Comparison of ENCODE assay signal across 25 cellular contexts in the genomic region with DNA sequence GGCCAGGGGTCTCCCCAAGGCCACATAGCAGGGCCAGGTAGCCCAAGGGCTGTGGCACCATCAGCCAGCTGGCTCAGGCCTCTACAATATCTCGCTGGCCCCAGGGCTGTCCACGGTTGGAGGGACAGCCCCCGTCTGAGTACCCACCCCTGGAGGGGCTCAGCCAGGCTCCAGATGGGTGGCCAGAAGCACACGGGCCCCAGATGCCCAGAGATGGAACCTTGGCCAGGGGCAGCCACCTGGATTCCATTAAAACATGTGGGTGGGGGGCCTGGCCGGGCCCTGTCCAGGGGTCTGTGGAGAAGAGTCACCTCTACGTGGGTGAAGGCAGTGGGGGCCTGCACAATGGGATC. TPM values are rescaled to one million over a fixed set of nuclear protein-coding genes. Genes with fewer than 3 reads are reported as not detected.
DNase-seq lines count a peak whose midpoint lies in the region; ATAC-seq, FAIRE-seq and TF ChIP-seq lines count a peak whose summit lies in the region.
"Had no signal": no experiment of that assay in that cellular context is flagged by ENCODE, and none has a peak within 500 bp of the region (broad histone marks: within the 10 kb centered on the region; RNA-seq: fewer than 3 reads in every experiment).

No MANE protein-coding gene starts in this region.

- no peak for TF ChIP-seq CTCF in RWPE2 (IDR thresholded peaks at IDR 0.05; ENCODE audit: poor library complexity, severe bottlenecking)
- no peak for TF ChIP-seq CTCF in keratinocyte (optimal IDR thresholded peaks at IDR 0.05 in 1 of 3, IDR thresholded peaks at IDR 0.05 in 1 of 3, conservative IDR thresholded peaks at IDR 0.05 in 1 of 3; ENCODE audit: extremely low read depth in 1 of 3, insufficient read depth in 2 of 3, low read length in 3 of 3)

- H3K4me3 ChIP-seq in ACC112 (ENCODE audit: low read depth, low read length) (no peak overlapping the region), RWPE2 (ENCODE audit: severe bottlenecking) (no peak overlapping the region), keratinocyte (ENCODE audit: control insufficient read depth in 2 of 3, extremely low read depth in 1 of 3, insufficient read depth in 2 of 3, low read depth in 1 of 3, low read length in 3 of 3) (no peak overlapping the region), skin epidermis (no peak overlapping the region)
- H3K4me3 ChIP-seq in CD4-positive, alpha-beta memory T cell (ENCODE audit: low read length in 2 of 2) = no peak overlapping the region
- H3K4me3 ChIP-seq: GM12878, mucosa of descending colon had no signal

- H3K4me1 Mint-ChIP-seq in CD4-positive, alpha-beta memory T cell = no peaks in the 10 kb centered on the region

- H3K9me3 Mint-ChIP-seq in CD4-positive, alpha-beta memory T cell = no peaks in the 10 kb centered on the region
- H3K9me3 Mint-ChIP-seq: CD4-positive, CD25-positive, alpha-beta regulatory T cell had no signal

- H3K27me3 ChIP-seq in ACC112 (ENCODE audit: insufficient read depth, low read length) = no peaks in the 10 kb centered on the region
- no peaks in the 10 kb centered on the region for H3K27me3 ChIP-seq in RWPE2 (ENCODE audit: insufficient read depth, poor library complexity, severe bottlenecking)
- no peaks in the 10 kb centered on the region for H3K27me3 ChIP-seq in keratinocyte (ENCODE audit: control insufficient read depth, extremely low read depth, insufficient read depth, low read length)
- H3K27me3 ChIP-seq in CD4-positive, alpha-beta memory T cell (ENCODE audit: insufficient read depth, low read length) = no peaks in the 10 kb centered on the region

- H3K36me3 ChIP-seq in ACC112 (ENCODE audit: insufficient read depth, low read length) (no peaks in the 10 kb centered on the region), RWPE2 (ENCODE audit: low read depth) (no peaks in the 10 kb centered on the region), keratinocyte (ENCODE audit: control insufficient read depth in 2 of 2, extremely low read depth in 1 of 2, insufficient read depth in 2 of 2, low read length in 2 of 2) (no peaks in the 10 kb centered on the region)
- H3K36me3 ChIP-seq in CD4-positive, alpha-beta memory T cell (ENCODE audit: insufficient read depth, low read length) = no peaks in the 10 kb centered on the region

- no peak overlapping the region for H3K4me3 Mint-ChIP-seq in CD4-positive, alpha-beta memory T cell
- H3K4me3 Mint-ChIP-seq: CD4-positive, CD25-positive, alpha-beta regulatory T cell had no signal

- ATAC-seq in RWPE2 (ENCODE audit: low read depth) = no peak; the same call in 2 of the 3 replicates
- ATAC-seq in esophagus mucosa = no peak
- ATAC-seq: activated CD4-positive, CD25-positive, alpha-beta regulatory T cell treated with anti-CD3 and anti-CD28 coated beads, Interleukin-2, amount 50 U/mL, for 24 hours; GM12878 had no signal

- dilution Hi-C loops in keratinocyte (cut with MboI; ENCODE audit: extremely low pct_ligation_motif_present, low sequenced_read_pairs) = no loop called here

- POLR2A ChIA-PET in CD4-positive, alpha-beta memory T cell (lab: Charles Lee; ENCODE audit: partially characterized antibody) = no interaction called here

- H3K27me3 Mint-ChIP-seq in CD4-positive, alpha-beta memory T cell = no peaks in the 10 kb centered on the region
- H3K27me3 Mint-ChIP-seq: CD4-positive, CD25-positive, alpha-beta regulatory T cell had no signal

- no peak overlapping the region for H2AFZ ChIP-seq in ACC112 (ENCODE audit: low read length, unreplicated experiment)
- H2AFZ ChIP-seq in keratinocyte (ENCODE audit: control insufficient read depth, low read length) = no peak overlapping the region

- no peak overlapping the region for H3K27ac Mint-ChIP-seq in CD4-positive, alpha-beta memory T cell
- H3K27ac Mint-ChIP-seq: CD4-positive, CD25-positive, alpha-beta regulatory T cell had no signal

- H3K9ac ChIP-seq in keratinocyte (ENCODE audit: control insufficient read depth, extremely low read depth, insufficient read depth, low read length) = peak overlapping the region; percentile 22

- 0 out of 2 replicates have a peak overlapping the region, but pooled peaks have one; percentile 18 for H3K27ac ChIP-seq in ACC112 (ENCODE audit: low read depth, low read length)
- H3K27ac ChIP-seq in RWPE2 (ENCODE audit: poor library complexity, severe bottlenecking) = peak overlapping the region; percentile 55
- no peak overlapping the region for H3K27ac ChIP-seq in keratinocyte (ENCODE audit: control insufficient read depth, insufficient read depth, low read length)
- peak overlapping the region in 13 of 21 experiments; percentile 14 to 85 (median 71) for H3K27ac ChIP-seq in skin epidermis
- H3K27ac ChIP-seq in CD4-positive, alpha-beta memory T cell (ENCODE audit: low read depth, low read length) = no peak overlapping the region
- H3K27ac ChIP-seq: HL-60 had no signal

- no peak overlapping the region for H3K4me2 ChIP-seq in keratinocyte (ENCODE audit: control insufficient read depth, extremely low read depth, insufficient read depth, low read depth, low read length)

- no peaks in the 10 kb centered on the region for H3K36me3 Mint-ChIP-seq in CD4-positive, alpha-beta memory T cell
- H3K36me3 Mint-ChIP-seq: CD4-positive, CD25-positive, alpha-beta regulatory T cell had no signal

- H3K9me1 ChIP-seq in keratinocyte (ENCODE audit: control insufficient read depth, extremely low read depth, insufficient read depth, low read length) = no peaks in the 10 kb centered on the region

- CTCF ChIA-PET in CD4-positive, alpha-beta memory T cell (lab: Charles Lee; ENCODE audit: partially characterized antibody) = no interaction called here

- DNase-seq in RWPE2 (ENCODE audit: low spot score) (no peak), keratinocyte (ENCODE audit: low read depth, low spot score) (no peak), midbrain (lab: John Stamatoyannopoulos, UW) (no peak), islet precursor cell (no peak)
- no peak for DNase-seq in CD4-positive, alpha-beta memory T cell
- DNase-seq: ACHN; activated CD8-positive, alpha-beta memory T cell treated with anti-CD3 and anti-CD28 coated beads for 24 hours; activated naive CD4-positive, alpha-beta T cell treated with anti-CD3 and anti-CD28 coated beads, Interleukin-2, amount 50 U/mL, for 16 hours; activated T-cell treated with anti-CD3 and anti-CD28 coated beads, Interleukin-2, amount 50 U/mL, for 48 hours; CD4-positive, CD25-positive, alpha-beta regulatory T cell; cortex of kidney; foreskin fibroblast; GF-D8; mucosa of descending colon; NCI-H146; NCI-H82; stimulated activated CD4-positive, alpha-beta T cell treated with anti-CD3 and anti-CD28 coated beads, Interleukin-1b, Interleukin-23, amount 100 ng/mL, for 48 hours; stimulated activated naive CD4-positive, alpha-beta T cell treated with Interleukin-2 at 50 U/mL for 16 hours had no signal

- FAIRE-seq in keratinocyte (lab: Jason Lieb, UNC) = no peak
- FAIRE-seq: endometrium, GM12878 had no signal

- H3K9me3 ChIP-seq in RWPE2 (ENCODE audit: severe bottlenecking) = no peaks in the 10 kb centered on the region
- no peaks in the 10 kb centered on the region for H3K9me3 ChIP-seq in keratinocyte (ENCODE audit: control insufficient read depth, low read depth, low read length)
- H3K9me3 ChIP-seq in CD4-positive, alpha-beta memory T cell (ENCODE audit: control insufficient read depth in 1 of 2, low read length in 2 of 2) = no peaks in the 10 kb centered on the region
- H3K9me3 ChIP-seq: mucosa of descending colon had no signal

- intact Hi-C loops in CD4-positive, alpha-beta memory T cell (cut with micrococcal nuclease) = no loop called here

- no peaks in the 10 kb centered on the region for H4K20me1 ChIP-seq in keratinocyte (ENCODE audit: control insufficient read depth, extremely low read depth, insufficient read depth, low read length)

- no peaks in the 10 kb centered on the region for H3K79me2 ChIP-seq in ACC112 (ENCODE audit: control insufficient read depth, insufficient read depth, low read length, unreplicated experiment)
- H3K79me2 ChIP-seq in keratinocyte (ENCODE audit: control insufficient read depth, insufficient read depth, low read length) = no peaks in the 10 kb centered on the region

- H3K4me1 ChIP-seq in ACC112 (ENCODE audit: control insufficient read depth, insufficient read depth, low read length, unreplicated experiment) (peaks cover 22% of the 10 kb centered on the region), RWPE2 (ENCODE audit: insufficient read depth, poor library complexity, severe bottlenecking) (peaks cover 17% of the 10 kb centered on the region), keratinocyte (ENCODE audit: control insufficient read depth, extremely low read depth, insufficient read depth, low read length) (peaks cover 23% of the 10 kb centered on the region)
- H3K4me1 ChIP-seq in CD4-positive, alpha-beta memory T cell (ENCODE audit: insufficient read depth, low read length) = no peaks in the 10 kb centered on the region

RNA-seq across cellular contexts. Expression of gene CSPG4, which starts 8.4 kb away (rescaled TPM):
- polyA plus RNA-seq in keratinocyte = 0.67 to 1.9 TPM (median 1.7 TPM) in 3 replicates
- polyA plus RNA-seq in keratinocyte (2011; ENCODE audit: low read depth) = 0.31 TPM
- polyA plus RNA-seq in keratinocyte (2011; cell fraction: cytosol; rRNA removed) = 0.16 and 0.49 TPM in 2 replicates
- 2.5 and 5.0 TPM in 2 replicates for polyA plus RNA-seq in keratinocyte (2011; cell fraction: nucleus; rRNA removed)
- 1.7 and 5.4 TPM in 2 replicates for polyA plus RNA-seq in keratinocyte (2012; ENCODE audit: low replicate concordance)
- polyA minus RNA-seq in keratinocyte = 3.2 to 15.0 TPM (median 4.5 TPM) in 3 replicates
- polyA minus RNA-seq in keratinocyte (2011; cell fraction: cytosol; rRNA and poly(A)+ RNA removed) = 2.5 TPM
- polyA minus RNA-seq in keratinocyte (2011; cell fraction: nucleus; rRNA and poly(A)+ RNA removed) = 8.4 and 12.3 TPM in 2 replicates
- total RNA-seq in CD4-positive, alpha-beta memory T cell = not detected
- not detected for polyA plus RNA-seq in CD4-positive, alpha-beta memory T cell
- 1.9 TPM for total RNA-seq in esophagus mucosa
- total RNA-seq: CD4-positive, CD25-positive, alpha-beta regulatory T cell had no signal
- polyA plus RNA-seq: CD4-positive, CD25-positive, alpha-beta regulatory T cell had no signal

RNA-seq across cellular contexts. Expression of gene SNX33, which starts 56.5 kb away (rescaled TPM):
- 21.7 to 32.5 TPM (median 27.0 TPM) in 3 replicates for polyA plus RNA-seq in keratinocyte
- 11.5 TPM for polyA plus RNA-seq in keratinocyte (2011; ENCODE audit: low read depth)
- polyA plus RNA-seq in keratinocyte (2011; cell fraction: cytosol; rRNA removed) = 24.7 and 25.8 TPM in 2 replicates
- 59.5 and 81.4 TPM in 2 replicates for polyA plus RNA-seq in keratinocyte (2011; cell fraction: nucleus; rRNA removed)
- 31.2 and 40.4 TPM in 2 replicates for polyA plus RNA-seq in keratinocyte (2012; ENCODE audit: low replicate concordance)
- polyA minus RNA-seq in keratinocyte = 45.4 to 75.9 TPM (median 53.1 TPM) in 3 replicates
- polyA minus RNA-seq in keratinocyte (2011; cell fraction: cytosol; rRNA and poly(A)+ RNA removed) = 51.8 TPM
- 52.0 and 62.4 TPM in 2 replicates for polyA minus RNA-seq in keratinocyte (2011; cell fraction: nucleus; rRNA and poly(A)+ RNA removed)
- total RNA-seq in CD4-positive, alpha-beta memory T cell = 1 to 10 TPM; 3.5 to 3.8 TPM
- 1 to 10 TPM in 1 of 2 donors, under 1 TPM in 1; 0.33 to 1.6 TPM for polyA plus RNA-seq in CD4-positive, alpha-beta memory T cell
- total RNA-seq in esophagus mucosa = 24.7 TPM

Comparison
In these comparisons a context has a peak if more than half of its experiments do, and no peak if none do; other contexts are left out.
1. H3K27ac ChIP-seq: peak in ACC112 (single experiment), RWPE2 (single experiment) and skin epidermis (13 of 21); none in keratinocyte (single experiment) and CD4-positive, alpha-beta memory T cell (single experiment).